In genomic region chr3:177977381-177978158, GRCh38 we compare ENCODE assay signal across 10 cellular contexts.
A peak's percentile ranks its signal among the peaks of the same experiment; 100 is the strongest.
DNase-seq lines count a peak whose midpoint lies in the region; FAIRE-seq and TF ChIP-seq lines count a peak whose summit lies in the region.
"Had no signal": no experiment of that assay in that cellular context is flagged by ENCODE, and none has a peak within 500 bp of the region (broad histone marks: within the 10 kb centered on the region; RNA-seq: fewer than 3 reads in every experiment).

No MANE protein-coding gene starts in this region.

- no peaks in the 10 kb centered on the region for H3K9me3 Mint-ChIP-seq in activated T-cell treated with anti-CD3 and anti-CD28 coated beads, Interleukin-2, amount 50 U/mL, for 24 hours

- no peaks in the 10 kb centered on the region for H3K36me3 ChIP-seq in parathyroid adenoma (ENCODE audit: control insufficient read depth, insufficient read depth, low read length)

- DNase-seq in GM03348 (ENCODE audit: low spot score) = peak; percentile 85
- DNase-seq in NOMO-1 treated with dmso at 0.1 percent for 144 hours (lab: John Stamatoyannopoulos, UW; ENCODE audit: unreplicated experiment) = peak; percentile 2
- DNase-seq in dermis blood vessel endothelial cell = peak; percentile 36
- no peak for DNase-seq in GM19239 (ENCODE audit: insufficient read length, low spot score)
- no peak for DNase-seq in activated T-cell treated with anti-CD3 and anti-CD28 coated beads, Interleukin-2, amount 50 U/mL, for 24 hours
- no peak for DNase-seq in substantia nigra (lab: John Stamatoyannopoulos, UW)
- DNase-seq in D341Med (ENCODE audit: low spot score) = no peak
- DNase-seq: activated naive CD4-positive, alpha-beta T cell treated with Interleukin-2 at 50 U/mL for 16 hours; stimulated activated CD4-positive, alpha-beta T cell treated with anti-CD3 and anti-CD28 coated beads, Interleukin-2, amount 100 ng/mL, for 24 hours had no signal

- FAIRE-seq in GM19239 (lab: Jason Lieb, UNC) = no peak

- H3K9ac ChIP-seq in parathyroid adenoma = no peak overlapping the region

- H3K27ac ChIP-seq in parathyroid adenoma = no peak overlapping the region
- no peak overlapping the region for H3K27ac ChIP-seq in substantia nigra (ENCODE audit: low read depth, low read length, poor library complexity, severe bottlenecking)

- no peak overlapping the region for H3K27ac Mint-ChIP-seq in activated T-cell treated with anti-CD3 and anti-CD28 coated beads, Interleukin-2, amount 50 U/mL, for 24 hours

- no peaks in the 10 kb centered on the region for H3K79me2 ChIP-seq in parathyroid adenoma

- no peaks in the 10 kb centered on the region for H3K27me3 Mint-ChIP-seq in activated T-cell treated with anti-CD3 and anti-CD28 coated beads, Interleukin-2, amount 50 U/mL, for 24 hours

- peak overlapping the region; percentile 56 for H2AFZ ChIP-seq in parathyroid adenoma

- H3K4me1 ChIP-seq in parathyroid adenoma = no peaks in the 10 kb centered on the region

- no peaks in the 10 kb centered on the region for H3K36me3 Mint-ChIP-seq in activated T-cell treated with anti-CD3 and anti-CD28 coated beads, Interleukin-2, amount 50 U/mL, for 24 hours (ENCODE audit: low read depth)

- H3K4me3 ChIP-seq in parathyroid adenoma (ENCODE audit: low read depth, low read length) = no peak overlapping the region

- H3K4me1 Mint-ChIP-seq in activated T-cell treated with anti-CD3 and anti-CD28 coated beads, Interleukin-2, amount 50 U/mL, for 24 hours (ENCODE audit: low read depth) = peaks cover 19% of the 10 kb centered on the region

- H3K4me2 ChIP-seq in parathyroid adenoma (ENCODE audit: low read length) = no peak overlapping the region

- TF ChIP-seq CTCF in parathyroid adenoma (IDR thresholded peaks at IDR 0.05) = no peak

- no peak overlapping the region for H3K4me3 Mint-ChIP-seq in activated T-cell treated with anti-CD3 and anti-CD28 coated beads, Interleukin-2, amount 50 U/mL, for 24 hours

- H3K27me3 ChIP-seq in parathyroid adenoma (ENCODE audit: control insufficient read depth, insufficient read depth, low read length) = no peaks in the 10 kb centered on the region

- H3K9me3 ChIP-seq in parathyroid adenoma (ENCODE audit: control insufficient read depth, low read length) = no peaks in the 10 kb centered on the region

Comparison
In these comparisons a context has a peak if more than half of its experiments do, and no peak if none do; other contexts are left out.
1. DNase-seq: peak in GM03348 (single experiment), NOMO-1 treated with dmso at 0.1 percent for 144 hours (single experiment) and dermis blood vessel endothelial cell (single experiment); none in GM19239 (single experiment), activated T-cell treated with anti-CD3 and anti-CD28 coated beads, Interleukin-2, amount 50 U/mL, for 24 hours (single experiment), substantia nigra (0 of 49) and D341Med (single experiment).